1 cellular context compared by ENCODE assay signal in genomic region chr17:37729905-37730304, GRCh38.
TF ChIP-seq lines count a peak whose summit lies in the region.

No MANE protein-coding gene starts in this region.

TF ChIP-seq in GM23338, 12 proteins besides CTCF, POLR2A, EP300 and RAD21 (continued from another document):
- no peak for TF ChIP-seq ZNF462 (CRISPR knock-in tag; IDR thresholded peaks at IDR 0.05)
- TF ChIP-seq CREB1 (CRISPR knock-in tag; IDR thresholded peaks at IDR 0.05; ENCODE audit: low read depth): no peak
- TF ChIP-seq STAT1 (IDR thresholded peaks at IDR 0.05; ENCODE audit: unreplicated experiment): no peak
- no peak for TF ChIP-seq REST (IDR thresholded peaks at IDR 0.05; ENCODE audit: unreplicated experiment)
- no peak for TF ChIP-seq ZNF114 (CRISPR knock-in tag; IDR thresholded peaks at IDR 0.05)
- TF ChIP-seq POLR2AphosphoS5 (IDR thresholded peaks at IDR 0.05; ENCODE audit: low read depth): no peak
TF ChIP-seq in GM23338: peak in this region for 0.
